20 cellular contexts compared by ENCODE assay signal in genomic region chr2:42421157-42421485, GRCh38.
DNase-seq lines count a peak whose midpoint lies in the region; ATAC-seq, FAIRE-seq and TF ChIP-seq lines count a peak whose summit lies in the region.
"Had no signal": no experiment of that assay in that cellular context is flagged by ENCODE, and none has a peak within 500 bp of the region (broad histone marks: within the 10 kb centered on the region; RNA-seq: fewer than 3 reads in every experiment).

No MANE protein-coding gene starts in this region.

- H3K27me3 Mint-ChIP-seq in activated T-helper 17 cell treated with anti-CD3 and anti-CD28 coated beads, Interleukin-2, amount 50 U/mL, for 72 hours = peaks cover 13% of the 10 kb centered on the region

- H3K4me3 ChIP-seq in A549 (no peak overlapping the region), ACC112 (ENCODE audit: low read depth, low read length) (peak overlapping the region; percentile 38), fibroblast of lung (replicated peaks in 1 of 4; ENCODE audit: control extremely low read depth in 1 of 4, insufficient read depth in 1 of 4, low read depth in 3 of 4, low read length in 4 of 4) (no peak overlapping the region), heart right ventricle (no peak overlapping the region)
- H3K4me3 ChIP-seq: colonic mucosa, sigmoid colon, upper lobe of right lung had no signal

- ATAC-seq in A549 (peak; percentile 49; a peak in 5 of 6 replicates), heart right ventricle (no peak)
- ATAC-seq in activated T-helper 17 cell treated with anti-CD3 and anti-CD28 coated beads, Interleukin-2, amount 50 U/mL, for 72 hours (replicated peaks) = no peak
- ATAC-seq: Right ventricle myocardium inferior, upper lobe of right lung had no signal

- no peak for TF ChIP-seq RAD21 in A549 (conservative IDR thresholded peaks at IDR 0.05 in 1 of 2, IDR thresholded peaks at IDR 0.05 in 1 of 2)

- H3K9ac ChIP-seq in fibroblast of lung (ENCODE audit: insufficient read depth, low read length) = no peak overlapping the region
- H3K9ac ChIP-seq: parathyroid adenoma had no signal

- H3K9me3 ChIP-seq in A549 = no peaks in the 10 kb centered on the region
- H3K9me3 ChIP-seq in fibroblast of lung (ENCODE audit: control insufficient read depth, insufficient read depth, low read depth, low read length) = no peaks in the 10 kb centered on the region
- no peaks in the 10 kb centered on the region for H3K9me3 ChIP-seq in heart right ventricle
- H3K9me3 ChIP-seq: colonic mucosa, sigmoid colon, upper lobe of right lung had no signal

- H3K4me1 Mint-ChIP-seq in activated T-helper 17 cell treated with anti-CD3 and anti-CD28 coated beads, Interleukin-2, amount 50 U/mL, for 72 hours = peaks cover 7% of the 10 kb centered on the region
- H3K4me1 Mint-ChIP-seq: B cell had no signal

- H3K9me3 Mint-ChIP-seq in activated T-helper 17 cell treated with anti-CD3 and anti-CD28 coated beads, Interleukin-2, amount 50 U/mL, for 72 hours = no peaks in the 10 kb centered on the region
- H3K9me3 Mint-ChIP-seq: endodermal cell had no signal

- peak overlapping the region; percentile 82 for H3K27ac Mint-ChIP-seq in activated T-helper 17 cell treated with anti-CD3 and anti-CD28 coated beads, Interleukin-2, amount 50 U/mL, for 72 hours
- H3K27ac Mint-ChIP-seq: B cell, endodermal cell had no signal

- H3K36me3 Mint-ChIP-seq in activated T-helper 17 cell treated with anti-CD3 and anti-CD28 coated beads, Interleukin-2, amount 50 U/mL, for 72 hours (ENCODE audit: low read depth) = no peaks in the 10 kb centered on the region

- H3K79me2 ChIP-seq in ACC112 (ENCODE audit: control insufficient read depth, insufficient read depth, low read length, unreplicated experiment) (no peaks in the 10 kb centered on the region), fibroblast of lung (ENCODE audit: control insufficient read depth, insufficient read depth, low read length) (no peaks in the 10 kb centered on the region)
- H3K79me2 ChIP-seq: parathyroid adenoma had no signal

- DNase-seq in A549 (ENCODE audit: low read depth in 1 of 2, low spot score in 1 of 2) = no peak
- no peak for DNase-seq in fibroblast of lung (ENCODE audit: low read depth in 2 of 2)
- DNase-seq in NCI-H345 (lab: John Stamatoyannopoulos, UW) = no peak
- DNase-seq in heart right ventricle = no peak
- no peak for DNase-seq in NCI-H1436 (lab: John Stamatoyannopoulos, UW)
- DNase-seq: activated effector memory CD4-positive, alpha-beta T cell treated with anti-CD3 and anti-CD28 coated beads, Interleukin-2, amount 50 U/mL, for 16 hours; colonic mucosa; COR-L47; endodermal cell; hippocampal formation; KG1; kidney; NCI-H2029 treated with DMSO at 0.1 percent for 48 hours; sigmoid colon; upper lobe of right lung had no signal

- H3K4me2 ChIP-seq in A549 = peak overlapping the region; percentile 69
- H3K4me2 ChIP-seq in fibroblast of lung (ENCODE audit: extremely low read depth, insufficient read depth, low read length) = peak overlapping the region; percentile 52

- no peak for FAIRE-seq in A549 (lab: Jason Lieb, UNC)
- FAIRE-seq: kidney had no signal

- TF ChIP-seq EP300 in A549 (IDR thresholded peaks at IDR 0.05) = no peak

- TF ChIP-seq POLR2A in A549 (IDR thresholded peaks at IDR 0.05; ENCODE audit: low read length) = no peak

- TF ChIP-seq CTCF in A549 (IDR thresholded peaks at IDR 0.05) = no peak
- TF ChIP-seq CTCF in fibroblast of lung (conservative IDR thresholded peaks at IDR 0.05 in 1 of 2, IDR thresholded peaks at IDR 0.05 in 1 of 2; ENCODE audit: low read depth in 1 of 2, low read length in 2 of 2) = no peak
- TF ChIP-seq CTCF in heart right ventricle (IDR thresholded peaks at IDR 0.05) = no peak

- no peaks in the 10 kb centered on the region for H3K27me3 ChIP-seq in ACC112 (ENCODE audit: insufficient read depth, low read length)
- no peaks in the 10 kb centered on the region for H3K27me3 ChIP-seq in fibroblast of lung (ENCODE audit: control insufficient read depth, insufficient read depth, low read length)
- H3K27me3 ChIP-seq in heart right ventricle = peaks cover 0 to 8% (median 0%) of the 10 kb centered on the region in 7 donors
- H3K27me3 ChIP-seq: colonic mucosa, upper lobe of right lung had no signal

- H2AFZ ChIP-seq in ACC112 (ENCODE audit: low read length, unreplicated experiment) (peak overlapping the region; percentile 16), fibroblast of lung (ENCODE audit: low read length) (no peak overlapping the region)
- H2AFZ ChIP-seq: parathyroid adenoma had no signal

- H3K27ac ChIP-seq in A549 = peak overlapping the region; percentile 58 to 80
- H3K27ac ChIP-seq in ACC112 (ENCODE audit: low read depth, low read length) = peak overlapping the region; percentile 95
- peak overlapping the region; percentile 51 for H3K27ac ChIP-seq in fibroblast of lung (ENCODE audit: insufficient read depth, low read length)
- peak overlapping the region in 1 of 10 donors; percentile 38 for H3K27ac ChIP-seq in heart right ventricle
- H3K27ac ChIP-seq: colonic mucosa, parathyroid adenoma, sigmoid colon, upper lobe of right lung had no signal

- POLR2A ChIA-PET in A549 (lab: Yijun Ruan, JAX) = no interaction called here

- intact Hi-C loops in heart right ventricle (cut with DNase I) = no loop called here

- H3K4me1 ChIP-seq in A549 = peaks cover 25% of the 10 kb centered on the region
- peaks cover 34% of the 10 kb centered on the region for H3K4me1 ChIP-seq in ACC112 (ENCODE audit: control insufficient read depth, insufficient read depth, low read length, unreplicated experiment)
- peaks cover 11% of the 10 kb centered on the region for H3K4me1 ChIP-seq in fibroblast of lung (ENCODE audit: control insufficient read depth, extremely low read depth, insufficient read depth, low read length)
- H3K4me1 ChIP-seq in heart right ventricle = peaks cover 0 to 11% (median 0%) of the 10 kb centered on the region in 9 donors
- H3K4me1 ChIP-seq: colonic mucosa, parathyroid adenoma, upper lobe of right lung had no signal

- WGBS in A549 (ENCODE audit: missing lambda C conversion rate) = 27% methylated on average over 3 of the region's 3 CpGs
- WGBS in heart right ventricle, 2 donors = 81 to 87% methylated on average over 3 of the region's 3 CpGs

- H4K20me1 ChIP-seq in fibroblast of lung (ENCODE audit: control insufficient read depth, extremely low read depth, insufficient read depth, low read length) = no peaks in the 10 kb centered on the region

- H3K4me3 Mint-ChIP-seq in activated T-helper 17 cell treated with anti-CD3 and anti-CD28 coated beads, Interleukin-2, amount 50 U/mL, for 72 hours = peak overlapping the region; percentile 34
- H3K4me3 Mint-ChIP-seq: B cell, endodermal cell had no signal

- no peaks in the 10 kb centered on the region for H3K36me3 ChIP-seq in ACC112 (ENCODE audit: insufficient read depth, low read length)
- H3K36me3 ChIP-seq in fibroblast of lung (ENCODE audit: control insufficient read depth, insufficient read depth, low read length) = no peaks in the 10 kb centered on the region
- no peaks in the 10 kb centered on the region for H3K36me3 ChIP-seq in heart right ventricle
- H3K36me3 ChIP-seq: colonic mucosa, sigmoid colon, upper lobe of right lung had no signal

- CTCF ChIA-PET in A549 (lab: Yijun Ruan, JAX) = no interaction called here

TF ChIP-seq in A549, 52 proteins besides CTCF, POLR2A, EP300 and RAD21:
- no peak for TF ChIP-seq HDAC2 (IDR thresholded peaks at IDR 0.05)
- TF ChIP-seq HOXB13 (CRISPR knock-in tag; IDR thresholded peaks at IDR 0.05; ENCODE audit: low read depth) = no peak
- no peak for TF ChIP-seq TFCP2L1 (CRISPR knock-in tag; IDR thresholded peaks at IDR 0.05)
- no peak for TF ChIP-seq CHD4 (IDR thresholded peaks at IDR 0.05; ENCODE audit: borderline replicate concordance)
- no peak for TF ChIP-seq POLR2AphosphoS2 (conservative IDR thresholded peaks at IDR 0.05; ENCODE audit: low read length)
- no peak for TF ChIP-seq FOXS1 (CRISPR knock-in tag; IDR thresholded peaks at IDR 0.05)
- no peak for TF ChIP-seq NFE2L2 (conservative IDR thresholded peaks at IDR 0.05; ENCODE audit: low read length)
- peak; percentile 80; the same call in 1 of the 2 replicates for TF ChIP-seq HOXA7 (CRISPR knock-in tag; IDR thresholded peaks at IDR 0.05)
- peak; percentile 6 for TF ChIP-seq JUNB (IDR thresholded peaks at IDR 0.05)
- no peak for TF ChIP-seq TP53 (CRISPR knock-in tag; IDR thresholded peaks at IDR 0.05)

Comparison
In these comparisons a context has a peak if more than half of its experiments do, and no peak if none do; other contexts are left out.
1. ATAC-seq: peak in A549 (2 of 2); none in activated T-helper 17 cell treated with anti-CD3 and anti-CD28 coated beads, Interleukin-2, amount 50 U/mL, for 72 hours (single experiment) and heart right ventricle (0 of 8).